Comparison of ENCODE assay signal across 30 cellular contexts in genomic region chr16:75458439-75458838, GRCh38. TPM values are rescaled to one million over a fixed set of nuclear protein-coding genes. Genes with fewer than 3 reads are reported as not detected.
"Had no signal": no experiment of that assay in that cellular context is flagged by ENCODE, and none has a peak within 500 bp of the region (broad histone marks: within the 10 kb centered on the region; RNA-seq: fewer than 3 reads in every experiment).

No MANE protein-coding gene starts in this region.

- H3K9me3 Mint-ChIP-seq: activated CD4-positive, alpha-beta memory T cell treated with anti-CD3 and anti-CD28 coated beads for 36 hours; activated naive CD4-positive, alpha-beta T cell treated with anti-CD3 and anti-CD28 coated beads, Interleukin-2, amount 10 ng/mL, durations not matched to agents 7 days and 5 days; activated naive CD8-positive, alpha-beta T cell treated with anti-CD3 and anti-CD28 coated beads, Interleukin-2, amount 10 ng/mL, durations not matched to agents 7 days and 5 days; activated T-helper 1 cell treated with anti-CD3 and anti-CD28 coated beads, Interleukin-12 subunit alpha, Interleukin-12 subunit beta, Interleukin-2, Interleukin-4 antibody, amounts not matched to agents 30 ng/mL and 10 ng/mL and 1 ng/mL, durations not matched to agents 14 hours and 24 hours and 36 hours; dendritic cell treated with granulocyte-macrophage colony-stimulating factor and Interleukin-4, amounts not matched to agents 40 ng/mL and 50 ng/mL, for 4 days; natural killer cell; T-cell; T-helper 2 cell treated with Interferon-gamma antibody and Interleukin-4, amounts not matched to agents 5 μg/mL and 100 μg/mL, for 36 hours had no signal

- FAIRE-seq: keratinocyte had no signal

- H3K27ac ChIP-seq: ascending aorta, brain microvascular endothelial cell, gastroesophageal sphincter, thoracic aorta, upper lobe of left lung, vagina had no signal

- H3K36me3 ChIP-seq: ascending aorta, brain microvascular endothelial cell, gastroesophageal sphincter, thoracic aorta, upper lobe of left lung, vagina had no signal

- H3K4me3 Mint-ChIP-seq: activated CD4-positive, alpha-beta memory T cell treated with anti-CD3 and anti-CD28 coated beads for 36 hours; activated naive CD4-positive, alpha-beta T cell treated with anti-CD3 and anti-CD28 coated beads, Interleukin-2, amount 10 ng/mL, durations not matched to agents 7 days and 5 days; activated naive CD8-positive, alpha-beta T cell treated with anti-CD3 and anti-CD28 coated beads, Interleukin-2, amount 10 ng/mL, durations not matched to agents 7 days and 5 days; activated T-helper 1 cell treated with anti-CD3 and anti-CD28 coated beads, Interleukin-12 subunit alpha, Interleukin-12 subunit beta, Interleukin-2, Interleukin-4 antibody, amounts not matched to agents 30 ng/mL and 10 ng/mL and 1 ng/mL, durations not matched to agents 14 hours and 24 hours and 36 hours; dendritic cell treated with granulocyte-macrophage colony-stimulating factor and Interleukin-4, amounts not matched to agents 40 ng/mL and 50 ng/mL, for 4 days; natural killer cell; T-cell; T-helper 2 cell treated with Interferon-gamma antibody and Interleukin-4, amounts not matched to agents 5 μg/mL and 100 μg/mL, for 36 hours had no signal

- DNase-seq: activated CD4-positive, alpha-beta memory T cell treated with anti-CD3 and anti-CD28 coated beads for 36 hours; activated CD4-positive, alpha-beta T cell treated with anti-CD3 and anti-CD28 coated beads for 48 hours; activated CD8-positive, alpha-beta memory T cell treated with anti-CD3 and anti-CD28 coated beads, Interleukin-2, amount 50 U/mL, for 4 hours; activated effector memory CD4-positive, alpha-beta T cell treated with anti-CD3 and anti-CD28 coated beads, Interleukin-2, amount 50 U/mL, for 16 hours; activated naive CD4-positive, alpha-beta T cell treated with anti-CD3 and anti-CD28 coated beads, Interleukin-2, amount 10 ng/mL, durations not matched to agents 7 days and 5 days; activated naive CD8-positive, alpha-beta T cell treated with anti-CD3 and anti-CD28 coated beads, Interleukin-2, amount 10 ng/mL, durations not matched to agents 7 days and 5 days; activated T-cell treated with anti-CD3 and anti-CD28 coated beads, Interleukin-2, amount 50 U/mL, for 1 hour; brain microvascular endothelial cell; caudate nucleus; effector CD4-positive, alpha-beta T cell; erythroblast; hippocampal formation; left cardiac atrium; midbrain; natural killer cell; posterior cingulate gyrus; right cardiac atrium; stimulated activated CD4-positive, alpha-beta T cell treated with anti-CD3 and anti-CD28 coated beads, Interleukin-2, amount 100 ng/mL, for 48 hours; stimulated activated naive CD8-positive, alpha-beta T cell treated with anti-CD3 and anti-CD28 coated beads, Interleukin-15, Interleukin-2, amounts not matched to agents 100 U/mL and 50 U/mL, for 24 hours; T-cell; upper lobe of left lung had no signal

- H3K27me3 ChIP-seq: ascending aorta, brain microvascular endothelial cell, gastroesophageal sphincter, upper lobe of left lung, vagina had no signal

- H3K4me3 ChIP-seq: ascending aorta, gastroesophageal sphincter, thoracic aorta, upper lobe of left lung, vagina had no signal

- ATAC-seq: activated CD4-positive, CD25-positive, alpha-beta regulatory T cell treated with anti-CD3 and anti-CD28 coated beads, Interleukin-2, amount 50 U/mL, for 24 hours; gastroesophageal sphincter; left cardiac atrium; natural killer cell; right cardiac atrium; stimulated activated naive CD8-positive, alpha-beta T cell treated with anti-CD3 and anti-CD28 coated beads, Interleukin-15, Interleukin-2, amounts not matched to agents 100 U/mL and 50 U/mL, for 24 hours; T-cell had no signal

- H3K27ac Mint-ChIP-seq: activated CD4-positive, alpha-beta memory T cell treated with anti-CD3 and anti-CD28 coated beads for 36 hours; activated naive CD4-positive, alpha-beta T cell treated with anti-CD3 and anti-CD28 coated beads, Interleukin-2, amount 10 ng/mL, durations not matched to agents 7 days and 5 days; activated naive CD8-positive, alpha-beta T cell treated with anti-CD3 and anti-CD28 coated beads, Interleukin-2, amount 10 ng/mL, durations not matched to agents 7 days and 5 days; activated T-helper 1 cell treated with anti-CD3 and anti-CD28 coated beads, Interleukin-12 subunit alpha, Interleukin-12 subunit beta, Interleukin-2, Interleukin-4 antibody, amounts not matched to agents 30 ng/mL and 10 ng/mL and 1 ng/mL, durations not matched to agents 14 hours and 24 hours and 36 hours; dendritic cell treated with granulocyte-macrophage colony-stimulating factor and Interleukin-4, amounts not matched to agents 40 ng/mL and 50 ng/mL, for 4 days; T-cell; T-helper 2 cell treated with Interferon-gamma antibody and Interleukin-4, amounts not matched to agents 5 μg/mL and 100 μg/mL, for 36 hours had no signal

- H3K36me3 Mint-ChIP-seq: natural killer cell had no signal

- H3K27me3 Mint-ChIP-seq: activated CD4-positive, alpha-beta memory T cell treated with anti-CD3 and anti-CD28 coated beads for 36 hours; activated naive CD4-positive, alpha-beta T cell treated with anti-CD3 and anti-CD28 coated beads, Interleukin-2, amount 10 ng/mL, durations not matched to agents 7 days and 5 days; activated naive CD8-positive, alpha-beta T cell treated with anti-CD3 and anti-CD28 coated beads, Interleukin-2, amount 10 ng/mL, durations not matched to agents 7 days and 5 days; dendritic cell treated with granulocyte-macrophage colony-stimulating factor and Interleukin-4, amounts not matched to agents 40 ng/mL and 50 ng/mL, for 4 days; T-cell had no signal

- H3K9me3 ChIP-seq: ascending aorta, gastroesophageal sphincter, thoracic aorta, upper lobe of left lung, vagina had no signal

RNA-seq across cellular contexts. Expression of gene CHST6, which starts 36.8 kb away (rescaled TPM):
- total RNA-seq: activated CD4-positive, alpha-beta memory T cell treated with anti-CD3 and anti-CD28 coated beads for 36 hours; activated T-helper 1 cell treated with anti-CD3 and anti-CD28 coated beads, Interleukin-12 subunit alpha, Interleukin-12 subunit beta, Interleukin-2, Interleukin-4 antibody, amounts not matched to agents 30 ng/mL and 10 ng/mL and 1 ng/mL, durations not matched to agents 14 hours and 24 hours and 36 hours; natural killer cell had no signal
